Comparison of ENCODE assay signal across 13 cellular contexts in the genomic region with DNA sequence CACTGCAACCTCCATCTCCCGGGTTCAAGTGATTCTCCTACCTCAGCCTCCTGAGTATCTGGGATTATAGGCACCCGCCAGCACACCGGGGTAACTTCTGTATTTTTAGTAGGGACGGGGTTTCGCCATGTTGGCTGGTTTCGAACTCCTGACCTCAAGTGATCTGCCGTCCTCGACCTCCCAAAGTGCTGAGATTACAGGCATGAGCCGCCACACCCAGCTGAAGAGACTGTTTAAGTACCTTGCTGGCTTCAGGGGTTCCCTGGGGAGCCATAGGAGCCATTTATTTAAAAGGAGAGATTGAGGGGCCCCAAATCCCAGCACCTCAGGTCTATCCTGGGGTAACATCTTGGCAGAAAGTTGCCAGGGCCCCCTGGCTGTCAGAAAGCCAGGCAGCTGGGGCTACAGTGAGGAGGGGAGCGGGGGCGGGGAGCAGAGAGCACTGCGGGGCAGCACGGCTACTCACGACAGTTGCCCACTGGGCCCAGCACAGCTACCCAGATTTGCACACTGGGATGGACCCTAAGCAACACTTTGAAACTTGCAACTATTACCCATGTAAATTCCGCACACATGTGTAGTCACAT. TPM values are rescaled to one million over a fixed set of nuclear protein-coding genes. Genes with fewer than 3 reads are reported as not detected.
DNase-seq lines count a peak whose midpoint lies in the region; TF ChIP-seq lines count a peak whose summit lies in the region.
"Had no signal": no experiment of that assay in that cellular context is flagged by ENCODE, and none has a peak within 500 bp of the region (broad histone marks: within the 10 kb centered on the region; RNA-seq: fewer than 3 reads in every experiment).

No MANE protein-coding gene starts in this region.

- CTCF ChIA-PET in OCI-LY7 (lab: Charles Lee; ENCODE audit: unreplicated experiment): interaction anchor here (1.2 kb wide), 1 partner anchor 21 kb away, joined by 3 read pairs; no protein-coding TSS in a partner anchor

- H3K4me1 ChIP-seq in OCI-LY7 (ENCODE audit: insufficient read depth, low read length, poor library complexity, severe bottlenecking): peaks cover 61% of the 10 kb centered on the region
- H3K4me1 ChIP-seq in hepatocyte (ENCODE audit: insufficient read depth): peaks cover 20% of the 10 kb centered on the region
- peaks cover 29 to 59% (median 52%) of the 10 kb centered on the region in 4 donors for H3K4me1 ChIP-seq in stomach

- in situ Hi-C loops in GM13977 (cut with MboI; ENCODE audit: low pct_unique_long_range_greater_than_20kb, low sequenced_read_pairs, unreplicated experiment): no loop called here

- H3K9me2 ChIP-seq in OCI-LY7 (ENCODE audit: insufficient read depth, low read length) (no peaks in the 10 kb centered on the region), hepatocyte (replicated peaks; ENCODE audit: insufficient read depth) (no peaks in the 10 kb centered on the region)

- peaks cover 3% of the 10 kb centered on the region for H3K27me3 ChIP-seq in hepatocyte
- H3K27me3 ChIP-seq in stomach: peaks cover 5 to 85% (median 34%) of the 10 kb centered on the region in 3 donors

- H3K9me3 ChIP-seq in OCI-LY7 (ENCODE audit: low read length): no peaks in the 10 kb centered on the region
- no peaks in the 10 kb centered on the region for H3K9me3 ChIP-seq in hepatocyte (ENCODE audit: low read depth)
- H3K9me3 ChIP-seq in stomach: no peaks in the 10 kb centered on the region
- H3K9me3 ChIP-seq: SJSA1 had no signal

- H3K27ac ChIP-seq in OCI-LY7 (ENCODE audit: low read depth, low read length, poor library complexity, severe bottlenecking): peak overlapping the region; percentile 0
- H3K27ac ChIP-seq in hepatocyte: no peak overlapping the region
- H3K27ac ChIP-seq in stomach: peak overlapping the region in 1 of 5 donors; percentile 84
- H3K27ac ChIP-seq: coronary artery, SJSA1 had no signal

- no peaks in the 10 kb centered on the region for H3K36me3 Mint-ChIP-seq in activated naive CD4-positive, alpha-beta T cell treated with anti-CD3 and anti-CD28 coated beads, Interleukin-2, amount 50 U/mL, for 24 hours

- H4K20me1 ChIP-seq in OCI-LY7 (ENCODE audit: insufficient read depth, low read length) (no peaks in the 10 kb centered on the region), hepatocyte (ENCODE audit: insufficient read depth, poor library complexity, severe bottlenecking) (no peaks in the 10 kb centered on the region)

- H3K79me2 ChIP-seq in OCI-LY7 (ENCODE audit: insufficient read depth, low read depth, low read length): no peaks in the 10 kb centered on the region
- no peaks in the 10 kb centered on the region for H3K79me2 ChIP-seq in hepatocyte

- no peaks in the 10 kb centered on the region for H3K27me3 Mint-ChIP-seq in activated naive CD4-positive, alpha-beta T cell treated with anti-CD3 and anti-CD28 coated beads, Interleukin-2, amount 50 U/mL, for 24 hours

- H3K27ac Mint-ChIP-seq in activated naive CD4-positive, alpha-beta T cell treated with anti-CD3 and anti-CD28 coated beads, Interleukin-2, amount 50 U/mL, for 24 hours: peak overlapping the region; percentile 74

- H2AFZ ChIP-seq in OCI-LY7 (ENCODE audit: low read length): no peak overlapping the region
- no peak overlapping the region for H2AFZ ChIP-seq in hepatocyte

- intact Hi-C loops in OCI-LY7 (cut with micrococcal nuclease; ENCODE audit: unreplicated experiment) (loop anchor here (1.0 kb wide), 1 partner anchor 33 kb away; the partner anchor contains the start of gene CYBA), stomach (cut with DNase I; ENCODE audit: low total_unique reads) (no loop called here)

- H3K4me1 Mint-ChIP-seq in activated naive CD4-positive, alpha-beta T cell treated with anti-CD3 and anti-CD28 coated beads, Interleukin-2, amount 50 U/mL, for 24 hours: peaks cover 54% of the 10 kb centered on the region

- no peak for DNase-seq in activated naive CD4-positive, alpha-beta T cell treated with anti-CD3 and anti-CD28 coated beads, Interleukin-2, amount 50 U/mL, for 16 hours
- DNase-seq in OCI-LY7 (ENCODE audit: low spot score) (no peak), hepatocyte (ENCODE audit: low spot score) (no peak), stomach (no peak), GM13977 (ENCODE audit: low spot score) (no peak), NCI-H446 treated with DMSO at 0.1 percent for 48 hours (lab: John Stamatoyannopoulos, UW) (no peak), NCI-H1694 (lab: John Stamatoyannopoulos, UW) (no peak)
- DNase-seq: foreskin melanocyte, NCI-H1105 treated with DMSO at 0.1 percent for 48 hours had no signal

- POLR2A ChIA-PET in OCI-LY7 (lab: Charles Lee): no interaction called here

- H3K4me3 Mint-ChIP-seq in activated naive CD4-positive, alpha-beta T cell treated with anti-CD3 and anti-CD28 coated beads, Interleukin-2, amount 50 U/mL, for 24 hours: peak overlapping the region; percentile 75

- no peak for TF ChIP-seq POLR2A in stomach (IDR thresholded peaks at IDR 0.05)

- WGBS in hepatocyte (ENCODE audit: low lambda C conversion rate, missing lambda C conversion rate): 82% methylated on average over 15 of the region's 15 CpGs
- WGBS in stomach, 5 donors: 71 to 80% (median 76%) methylated on average over 12 to 15 of the region's 15 CpGs

- H3K4me2 ChIP-seq in OCI-LY7 (ENCODE audit: low read length) (peak overlapping the region; percentile 82), hepatocyte (peak overlapping the region; percentile 100)

- TF ChIP-seq CTCF in OCI-LY7 (conservative IDR thresholded peaks at IDR 0.05; ENCODE audit: low read length) (no peak), hepatocyte (IDR thresholded peaks at IDR 0.05; ENCODE audit: poor library complexity) (no peak), stomach (IDR thresholded peaks at IDR 0.05) (no peak), GM13977 (IDR thresholded peaks at IDR 0.05; ENCODE audit: extremely low read depth, insufficient read depth, missing control alignments) (no peak)

- H3K36me3 ChIP-seq in OCI-LY7 (ENCODE audit: insufficient read depth, low read length): no peaks in the 10 kb centered on the region
- H3K36me3 ChIP-seq in hepatocyte (replicated peaks; ENCODE audit: insufficient read depth, low read depth): no peaks in the 10 kb centered on the region
- H3K36me3 ChIP-seq in stomach: no peaks in the 10 kb centered on the region
- H3K36me3 ChIP-seq: SJSA1 had no signal

- H3K4me3 ChIP-seq in OCI-LY7 (ENCODE audit: low read depth, low read length, poor library complexity, severe bottlenecking) (peak overlapping the region; percentile 77), hepatocyte (no peak overlapping the region), stomach (peak overlapping the region in 3 of 4 donors; percentile 57 to 70 (median 59))
- H3K4me3 ChIP-seq: SJSA1 had no signal

- no TSS peak for BruUV-seq in OCI-LY7 (replicated peaks; lab: Mats Ljungman, UMichigan)

- no peak for TF ChIP-seq EP300 in stomach (IDR thresholded peaks at IDR 0.05)

- H3K9me3 Mint-ChIP-seq in activated naive CD4-positive, alpha-beta T cell treated with anti-CD3 and anti-CD28 coated beads, Interleukin-2, amount 50 U/mL, for 24 hours: no peaks in the 10 kb centered on the region

RNA-seq across cellular contexts. Expression of gene SNAI3, which starts 1.6 kb away (rescaled TPM):
- 2.4 and 3.1 TPM in 2 replicates for total RNA-seq in OCI-LY7 (2014; rRNA removed; shearing (Covaris generic))
- 1.6 and 3.3 TPM in 2 replicates for total RNA-seq in OCI-LY7 (2022)
- 1.7 and 2.5 TPM in 2 replicates for total RNA-seq in hepatocyte
- 4.1 and 5.0 TPM in 2 replicates for polyA plus RNA-seq in hepatocyte
- 1 to 10 TPM in 1 of 5 donors, under 1 TPM in 1, not detected in 3; 0.55 to 2.6 TPM for total RNA-seq in stomach
- 1 to 10 TPM; 1.0 to 4.2 (median 1.5) TPM for polyA plus RNA-seq in stomach
- polyA plus RNA-seq: BJ had no signal

RNA-seq across cellular contexts. Expression of gene RNF166, which starts 21.5 kb away (rescaled TPM):
- total RNA-seq in OCI-LY7 (2014; rRNA removed; shearing (Covaris generic)): 39.2 and 52.4 TPM in 2 replicates
- total RNA-seq in OCI-LY7 (2022) (40.3 and 56.2 TPM in 2 replicates), hepatocyte (10.1 and 14.0 TPM in 2 replicates), stomach (10 to 100 TPM in 4 of 5 donors, 1 to 10 TPM in 1; 8.8 to 31.9 (median 14.6) TPM)
- polyA plus RNA-seq in hepatocyte (14.3 and 16.8 TPM in 2 replicates), stomach (10 to 100 TPM; 11.5 to 20.6 (median 13.1) TPM)

RNA-seq across cellular contexts. Expression of gene CTU2, which starts 21.6 kb away (rescaled TPM):
- total RNA-seq in OCI-LY7 (2014; rRNA removed; shearing (Covaris generic)): 18.5 and 21.9 TPM in 2 replicates
- total RNA-seq in OCI-LY7 (2022): 23.3 and 24.4 TPM in 2 replicates
- total RNA-seq in hepatocyte: 5.9 and 8.9 TPM in 2 replicates
- polyA plus RNA-seq in hepatocyte: 19.5 and 21.2 TPM in 2 replicates
- 10 to 100 TPM in 3 of 5 donors, 1 to 10 TPM in 2; 1.8 to 53.3 (median 11.2) TPM for total RNA-seq in stomach
- polyA plus RNA-seq in stomach: 10 to 100 TPM; 13.4 to 21.6 (median 16.1) TPM

RNA-seq across cellular contexts. Expression of gene MVD, which starts 21.8 kb away (rescaled TPM):
- total RNA-seq in OCI-LY7 (2014; rRNA removed; shearing (Covaris generic)): 65.6 and 74.4 TPM in 2 replicates
- total RNA-seq in OCI-LY7 (2022): 136 and 158 TPM in 2 replicates
- 71.9 and 78.6 TPM in 2 replicates for total RNA-seq in hepatocyte
- 142 and 152 TPM in 2 replicates for polyA plus RNA-seq in hepatocyte
- total RNA-seq in stomach: 100 to 1,000 TPM in 1 of 5 donors, 10 to 100 TPM in 3, 1 to 10 TPM in 1; 7.1 to 302 (median 32.6) TPM
- 10 to 100 TPM; 56.8 to 73.7 (median 58.8) TPM for polyA plus RNA-seq in stomach

RNA-seq across cellular contexts. Expression of gene CYBA, which starts 33.8 kb away (rescaled TPM):
- total RNA-seq in OCI-LY7 (2014; rRNA removed; shearing (Covaris generic)): 601 and 647 TPM in 2 replicates
- total RNA-seq in OCI-LY7 (2022) (315 and 359 TPM in 2 replicates), hepatocyte (196 and 255 TPM in 2 replicates), stomach (100 to 1,000 TPM in 3 of 5 donors, 10 to 100 TPM in 2; 21.0 to 480 (median 175) TPM)
- polyA plus RNA-seq in hepatocyte (419 and 516 TPM in 2 replicates), stomach (100 to 1,000 TPM in 2 of 3 donors, 10 to 100 TPM in 1; 57.1 to 165 (median 159) TPM)
- total RNA-seq: SJSA1 had no signal
